ENCODE assay signal across 30 cellular contexts in the genomic region with DNA sequence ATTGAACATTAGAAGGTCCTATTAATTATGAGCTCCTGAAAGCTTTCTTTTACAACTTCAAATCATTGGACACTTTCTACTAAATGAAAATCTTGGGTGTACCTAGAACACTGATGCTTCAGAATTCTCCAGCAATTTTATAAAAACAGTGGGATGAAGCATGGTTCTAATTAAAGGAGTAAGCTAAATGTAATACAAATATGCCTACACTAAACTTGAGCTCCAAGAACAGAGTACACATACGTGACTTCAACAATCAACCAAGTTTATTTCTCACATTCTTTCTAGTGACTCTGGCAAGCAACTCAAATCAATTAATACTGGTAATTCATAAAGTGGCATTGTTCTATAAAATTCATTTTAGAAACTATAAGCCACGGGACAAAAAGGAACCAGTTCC. TPM values are rescaled to one million over a fixed set of nuclear protein-coding genes. Genes with fewer than 3 reads are reported as not detected.
DNase-seq lines count a peak whose midpoint lies in the region; ATAC-seq and TF ChIP-seq lines count a peak whose summit lies in the region.
"Had no signal": no experiment of that assay in that cellular context is flagged by ENCODE, and none has a peak within 500 bp of the region (broad histone marks: within the 10 kb centered on the region; RNA-seq: fewer than 3 reads in every experiment).

No MANE protein-coding gene starts in this region.

- no peak for ATAC-seq in CD4-positive, CD25-positive, alpha-beta regulatory T cell (ENCODE audit: low read depth in 2 of 2)
- ATAC-seq in T-helper 17 cell, result no peak
- no peak for ATAC-seq in gastrocnemius medialis
- ATAC-seq in aorta (ENCODE audit: low FRiP score), result no peak
- no peak for ATAC-seq in HG03280 (IDR thresholded peaks at IDR 0.05; ENCODE audit: unreplicated experiment)

- H3K4me1 ChIP-seq in CD4-positive, CD25-positive, alpha-beta regulatory T cell (ENCODE audit: control insufficient read depth, insufficient read depth, low read length, poor library complexity, severe bottlenecking), result peaks cover 10% of the 10 kb centered on the region
- H3K4me1 ChIP-seq in gastrocnemius medialis (peaks cover 50 to 59% of the 10 kb centered on the region in 2 donors), aorta (ENCODE audit: control insufficient read depth in 1 of 2, insufficient read depth in 2 of 2, low read length in 2 of 2) (peaks cover 6 to 9% of the 10 kb centered on the region in 2 donors)
- H3K4me1 ChIP-seq in CD4-positive, alpha-beta memory T cell (ENCODE audit: insufficient read depth, low read length), result no peaks in the 10 kb centered on the region
- H3K4me1 ChIP-seq: prostate gland had no signal

- peaks cover 38% of the 10 kb centered on the region for H3K36me3 Mint-ChIP-seq in CD4-positive, CD25-positive, alpha-beta regulatory T cell
- no peaks in the 10 kb centered on the region for H3K36me3 Mint-ChIP-seq in T-helper 17 cell (ENCODE audit: low read depth)
- H3K36me3 Mint-ChIP-seq in CD4-positive, alpha-beta memory T cell, result peaks cover 35 to 62% of the 10 kb centered on the region in 2 donors

- no peak for DNase-seq in CD4-positive, CD25-positive, alpha-beta regulatory T cell
- DNase-seq in T-helper 17 cell (no peak), fibroblast of peridontal ligament (ENCODE audit: extremely low read depth) (peak; percentile 71), gastrocnemius medialis (no peak), aorta (no peak)
- no peak for DNase-seq in CD4-positive, alpha-beta memory T cell
- DNase-seq: activated CD4-positive, alpha-beta T cell treated with anti-CD3 and anti-CD28 coated beads for 4 hours; activated gamma-delta T cell treated with Interleukin-2 at 50 U/mL for 16 hours; activated naive CD8-positive, alpha-beta T cell treated with anti-CD3 and anti-CD28 coated beads, Interleukin-2, amount 10 ng/mL, durations not matched to agents 7 days and 5 days; activated T-cell treated with anti-CD3 and anti-CD28 coated beads, Interleukin-2, amount 50 U/mL, for 1 hour; AML-193; CD4-positive, alpha-beta T cell; central memory CD4-positive, alpha-beta T cell; DND-41; GM23248; islet precursor cell; left lung; mesenchymal stem cell; NCI-H1048; NCI-H2107; NCI-H748 treated with DMSO at 0.1 percent for 48 hours; Peyer's patch; SHP77; stimulated activated CD4-positive, alpha-beta T cell treated with anti-CD3 and anti-CD28 coated beads, Interleukin-4, amount 100 ng/mL, for 24 hours; substantia nigra had no signal

- POLR2A ChIA-PET in CD4-positive, alpha-beta memory T cell (lab: Charles Lee; ENCODE audit: partially characterized antibody), result interaction anchor here (1.2 kb wide), 1 partner anchor 56 kb away, joined by 4 read pairs; the partner anchor contains the start of gene PITPNB

- in situ Hi-C loops in gastrocnemius medialis (cut with MboI; ENCODE audit: low sequenced_read_pairs in 4 of 4), result no loop called here

- CTCF ChIA-PET in CD4-positive, alpha-beta memory T cell (lab: Charles Lee; ENCODE audit: partially characterized antibody), result interaction anchor here (0.8 kb wide), 1 partner anchor 20 kb away, joined by 3 read pairs; no protein-coding TSS in a partner anchor

- intact Hi-C loops in gastrocnemius medialis (cut with DNase I; ENCODE audit: low total_unique reads), result loop anchor here (10.0 kb wide), 2 partner anchors 219 to 581 kb away; no protein-coding TSS in a partner anchor
- intact Hi-C loops in CD4-positive, alpha-beta memory T cell (cut with micrococcal nuclease), result no loop called here
- intact Hi-C loops in aorta (cut with DNase I), result no loop called here

- H3K27ac ChIP-seq in CD4-positive, CD25-positive, alpha-beta regulatory T cell (ENCODE audit: insufficient read depth, low read length, poor library complexity, severe bottlenecking), result no peak overlapping the region
- H3K27ac ChIP-seq in gastrocnemius medialis (peak overlapping the region; percentile 77 to 88 (median 80)), aorta (ENCODE audit: low read depth in 1 of 2, low read length in 2 of 2) (peak overlapping the region in 1 of 2 donors; percentile 67)
- no peak overlapping the region for H3K27ac ChIP-seq in CD4-positive, alpha-beta memory T cell (ENCODE audit: low read depth, low read length)
- H3K27ac ChIP-seq: GM23248, left lung, neutrophil, prostate gland, VCaP had no signal

- H3K27me3 ChIP-seq in CD4-positive, CD25-positive, alpha-beta regulatory T cell (ENCODE audit: control insufficient read depth, insufficient read depth, low read length), result no peaks in the 10 kb centered on the region
- no peaks in the 10 kb centered on the region for H3K27me3 ChIP-seq in gastrocnemius medialis
- no peaks in the 10 kb centered on the region for H3K27me3 ChIP-seq in CD4-positive, alpha-beta memory T cell (ENCODE audit: insufficient read depth, low read length)
- no peaks in the 10 kb centered on the region for H3K27me3 ChIP-seq in aorta (ENCODE audit: control insufficient read depth in 1 of 2, insufficient read depth in 2 of 2, low read length in 1 of 2)
- H3K27me3 ChIP-seq: left lung, neutrophil, Peyer's patch had no signal

- H3K4me3 ChIP-seq in CD4-positive, CD25-positive, alpha-beta regulatory T cell (ENCODE audit: low read depth, low read length), result no peak overlapping the region
- H3K4me3 ChIP-seq in gastrocnemius medialis (no peak overlapping the region), aorta (ENCODE audit: low read length in 2 of 2) (no peak overlapping the region)
- H3K4me3 ChIP-seq in CD4-positive, alpha-beta memory T cell (ENCODE audit: low read length in 2 of 2), result no peak overlapping the region
- H3K4me3 ChIP-seq: GM23248, left lung, Peyer's patch, prostate gland had no signal

- H3K4me1 Mint-ChIP-seq in CD4-positive, CD25-positive, alpha-beta regulatory T cell, result peaks cover 11 to 48% (median 29%) of the 10 kb centered on the region in 4 donors
- H3K4me1 Mint-ChIP-seq in T-helper 17 cell, result peaks cover 8% of the 10 kb centered on the region
- peaks cover 8 to 29% (median 16%) of the 10 kb centered on the region in 4 donors for H3K4me1 Mint-ChIP-seq in CD4-positive, alpha-beta memory T cell

- H3K27me3 Mint-ChIP-seq in CD4-positive, CD25-positive, alpha-beta regulatory T cell, result no peaks in the 10 kb centered on the region
- no peaks in the 10 kb centered on the region for H3K27me3 Mint-ChIP-seq in T-helper 17 cell
- no peaks in the 10 kb centered on the region for H3K27me3 Mint-ChIP-seq in CD4-positive, alpha-beta memory T cell
- H3K27me3 Mint-ChIP-seq: activated naive CD8-positive, alpha-beta T cell treated with anti-CD3 and anti-CD28 coated beads, Interleukin-2, amount 10 ng/mL, durations not matched to agents 7 days and 5 days; CD4-positive, alpha-beta T cell; dendritic cell treated with granulocyte-macrophage colony-stimulating factor and Interleukin-4, amounts not matched to agents 40 ng/mL and 50 ng/mL, for 4 days had no signal

- H3K4me3 Mint-ChIP-seq in CD4-positive, CD25-positive, alpha-beta regulatory T cell, result no peak overlapping the region
- H3K4me3 Mint-ChIP-seq in T-helper 17 cell, result no peak overlapping the region
- no peak overlapping the region for H3K4me3 Mint-ChIP-seq in CD4-positive, alpha-beta memory T cell
- H3K4me3 Mint-ChIP-seq: activated naive CD8-positive, alpha-beta T cell treated with anti-CD3 and anti-CD28 coated beads, Interleukin-2, amount 10 ng/mL, durations not matched to agents 7 days and 5 days; CD4-positive, alpha-beta T cell; dendritic cell treated with granulocyte-macrophage colony-stimulating factor and Interleukin-4, amounts not matched to agents 40 ng/mL and 50 ng/mL, for 4 days had no signal

- no peak for TF ChIP-seq POLR2A in gastrocnemius medialis (IDR thresholded peaks at IDR 0.05)

- H3K9me3 Mint-ChIP-seq in CD4-positive, CD25-positive, alpha-beta regulatory T cell, result no peaks in the 10 kb centered on the region
- no peaks in the 10 kb centered on the region for H3K9me3 Mint-ChIP-seq in CD4-positive, alpha-beta memory T cell
- H3K9me3 Mint-ChIP-seq: activated naive CD8-positive, alpha-beta T cell treated with anti-CD3 and anti-CD28 coated beads, Interleukin-2, amount 10 ng/mL, durations not matched to agents 7 days and 5 days; CD4-positive, alpha-beta T cell; dendritic cell treated with granulocyte-macrophage colony-stimulating factor and Interleukin-4, amounts not matched to agents 40 ng/mL and 50 ng/mL, for 4 days had no signal

- peak overlapping the region in 2 of 3 donors; percentile 12 to 51 for H3K27ac Mint-ChIP-seq in CD4-positive, CD25-positive, alpha-beta regulatory T cell
- peak overlapping the region; percentile 43 for H3K27ac Mint-ChIP-seq in T-helper 17 cell
- peak overlapping the region in 1 of 7 donors; percentile 14 for H3K27ac Mint-ChIP-seq in CD4-positive, alpha-beta memory T cell
- H3K27ac Mint-ChIP-seq: activated naive CD8-positive, alpha-beta T cell treated with anti-CD3 and anti-CD28 coated beads, Interleukin-2, amount 10 ng/mL, durations not matched to agents 7 days and 5 days; CD4-positive, alpha-beta T cell; dendritic cell treated with granulocyte-macrophage colony-stimulating factor and Interleukin-4, amounts not matched to agents 40 ng/mL and 50 ng/mL, for 4 days had no signal

- peaks cover 30% of the 10 kb centered on the region for H3K36me3 ChIP-seq in CD4-positive, CD25-positive, alpha-beta regulatory T cell (ENCODE audit: control insufficient read depth, insufficient read depth, low read length)
- H3K36me3 ChIP-seq in gastrocnemius medialis (peaks cover 0 to 10% of the 10 kb centered on the region in 2 donors), aorta (ENCODE audit: control insufficient read depth in 1 of 2, insufficient read depth in 2 of 2, low read length in 1 of 2) (no peaks in the 10 kb centered on the region)
- peaks cover 9% of the 10 kb centered on the region for H3K36me3 ChIP-seq in CD4-positive, alpha-beta memory T cell (ENCODE audit: insufficient read depth, low read length)
- H3K36me3 ChIP-seq: prostate gland had no signal

- TF ChIP-seq CTCF in gastrocnemius medialis (IDR thresholded peaks at IDR 0.05 in 4 of 5, conservative IDR thresholded peaks at IDR 0.05 in 1 of 5), result no peak

- H3K9me3 ChIP-seq in CD4-positive, CD25-positive, alpha-beta regulatory T cell (ENCODE audit: control insufficient read depth in 2 of 2, low read length in 2 of 2), result no peaks in the 10 kb centered on the region
- no peaks in the 10 kb centered on the region for H3K9me3 ChIP-seq in T-helper 17 cell (ENCODE audit: control insufficient read depth, low read length, poor library complexity, severe bottlenecking)
- H3K9me3 ChIP-seq in gastrocnemius medialis, result no peaks in the 10 kb centered on the region
- H3K9me3 ChIP-seq in CD4-positive, alpha-beta memory T cell (ENCODE audit: control insufficient read depth in 1 of 2, low read length in 2 of 2), result no peaks in the 10 kb centered on the region
- H3K9me3 ChIP-seq in aorta (ENCODE audit: control insufficient read depth, low read length), result no peaks in the 10 kb centered on the region
- H3K9me3 ChIP-seq: left lung, neutrophil, Peyer's patch, prostate gland had no signal

- WGBS in aorta, 2 donors, result 60 to 69% methylated on average over 2 of the region's 2 CpGs

RNA-seq across cellular contexts. Expression of gene PITPNB, which starts 55.5 kb away (rescaled TPM):
- total RNA-seq in CD4-positive, CD25-positive, alpha-beta regulatory T cell, result 69.3 TPM
- polyA plus RNA-seq in CD4-positive, CD25-positive, alpha-beta regulatory T cell, result 10 to 100 TPM; 59.3 to 64.8 (median 62.2) TPM
- total RNA-seq in T-helper 17 cell (10 to 100 TPM; 54.5 to 72.2 TPM), gastrocnemius medialis (10 to 100 TPM; 12.1 to 18.7 (median 16.1) TPM), aorta (100 to 1,000 TPM; 130 to 162 TPM)
- total RNA-seq in CD4-positive, alpha-beta memory T cell, result 10 to 100 TPM; 72.5 to 76.4 TPM
- polyA plus RNA-seq in CD4-positive, alpha-beta memory T cell, result 10 to 100 TPM; 68.8 to 88.4 TPM
- polyA plus RNA-seq in aorta, result 10 to 100 TPM; 50.7 to 73.3 TPM

Comparison
In these comparisons a context has a peak if more than half of its experiments do, and no peak if none do; other contexts are left out.
1. H3K27ac ChIP-seq: peak in gastrocnemius medialis (4 of 4); none in CD4-positive, CD25-positive, alpha-beta regulatory T cell (single experiment) and CD4-positive, alpha-beta memory T cell (single experiment).